14 cellular contexts compared by ENCODE assay signal in genomic region chr1:155009742-155010141, GRCh38. TPM values are rescaled to one million over a fixed set of nuclear protein-coding genes. Genes with fewer than 3 reads are reported as not detected.
DNase-seq lines count a peak whose midpoint lies in the region; ATAC-seq and TF ChIP-seq lines count a peak whose summit lies in the region.
"Had no signal": no experiment of that assay in that cellular context is flagged by ENCODE, and none has a peak within 500 bp of the region (broad histone marks: within the 10 kb centered on the region; RNA-seq: fewer than 3 reads in every experiment).

No MANE protein-coding gene starts in this region.

- intact Hi-C loops in activated CD8-positive, alpha-beta T cell treated with anti-CD3 and anti-CD28 coated beads for 36 hours (cut with micrococcal nuclease): no loop called here
- intact Hi-C loops in lower leg skin (cut with DNase I; ENCODE audit: low total_unique reads): loop anchor here (10.0 kb wide), 1 partner anchor 45 kb away; the partner anchor contains the start of gene PYGO2
- intact Hi-C loops in testis (cut with DNase I; ENCODE audit: low total_unique reads): no loop called here

- H3K9me3 Mint-ChIP-seq in activated CD4-positive, alpha-beta T cell treated with anti-CD3 and anti-CD28 coated beads, Interleukin-2, amount 10 ng/mL, durations not matched to agents 7 days and 5 days: no peaks in the 10 kb centered on the region
- H3K9me3 Mint-ChIP-seq in activated CD8-positive, alpha-beta T cell treated with anti-CD3 and anti-CD28 coated beads for 36 hours: no peaks in the 10 kb centered on the region

- WGBS in lower leg skin, 2 donors: 57 to 62% methylated on average over 5 of the region's 5 CpGs
- WGBS in testis, 2 donors: 93 to 95% methylated on average over 5 of the region's 5 CpGs

- H3K27ac Mint-ChIP-seq in activated CD4-positive, alpha-beta T cell treated with anti-CD3 and anti-CD28 coated beads, Interleukin-2, amount 10 ng/mL, durations not matched to agents 7 days and 5 days: peak overlapping the region; percentile 92
- H3K27ac Mint-ChIP-seq in activated CD8-positive, alpha-beta T cell treated with anti-CD3 and anti-CD28 coated beads for 36 hours: peak overlapping the region; percentile 50

- POLR2A ChIA-PET in activated CD4-positive, alpha-beta T cell treated with anti-CD3 and anti-CD28 coated beads, Interleukin-2, amount 10 ng/mL, durations not matched to agents 7 days and 5 days (lab: Charles Lee): no interaction called here
- POLR2A ChIA-PET in activated CD8-positive, alpha-beta T cell treated with anti-CD3 and anti-CD28 coated beads for 36 hours (lab: Charles Lee): no interaction called here

- TF ChIP-seq POLR2A in lower leg skin (IDR thresholded peaks at IDR 0.05) (no peak), testis (IDR thresholded peaks at IDR 0.05) (no peak)

- no peaks in the 10 kb centered on the region for H3K27me3 Mint-ChIP-seq in activated CD4-positive, alpha-beta T cell treated with anti-CD3 and anti-CD28 coated beads, Interleukin-2, amount 10 ng/mL, durations not matched to agents 7 days and 5 days
- H3K27me3 Mint-ChIP-seq in activated CD8-positive, alpha-beta T cell treated with anti-CD3 and anti-CD28 coated beads for 36 hours: no peaks in the 10 kb centered on the region

- peaks cover 8 to 92% (median 82%) of the 10 kb centered on the region in 5 donors for H3K4me1 ChIP-seq in subcutaneous abdominal adipose tissue (ENCODE audit: control insufficient read depth in 5 of 5, insufficient read depth in 5 of 5, low read length in 5 of 5)
- H3K4me1 ChIP-seq in testis: peaks cover 30% of the 10 kb centered on the region

- CTCF ChIA-PET in activated CD4-positive, alpha-beta T cell treated with anti-CD3 and anti-CD28 coated beads, Interleukin-2, amount 10 ng/mL, durations not matched to agents 7 days and 5 days (lab: Charles Lee): interaction anchor here (2.8 to 17.4 kb wide), 4 partner anchors 8 to 75 kb away, joined by 9 to 222 read pairs (median 115); partner anchors contain the start of genes DCST1, DCST2, LENEP and ZBTB7B
- CTCF ChIA-PET in activated CD8-positive, alpha-beta T cell treated with anti-CD3 and anti-CD28 coated beads for 36 hours (lab: Charles Lee): interaction anchor here (1.2 to 1.9 kb wide), 2 partner anchors 10 to 16 kb away, joined by 4 to 5 read pairs; no protein-coding TSS in a partner anchor

- H3K9me3 ChIP-seq in subcutaneous abdominal adipose tissue (ENCODE audit: control insufficient read depth in 5 of 5, low read length in 5 of 5) (no peaks in the 10 kb centered on the region), testis (no peaks in the 10 kb centered on the region)

- no peak for TF ChIP-seq CTCF in activated CD8-positive, alpha-beta T cell treated with anti-CD3 and anti-CD28 coated beads for 36 hours (IDR thresholded peaks at IDR 0.05)
- TF ChIP-seq CTCF in lower leg skin (IDR thresholded peaks at IDR 0.05): no peak
- TF ChIP-seq CTCF in testis (IDR thresholded peaks at IDR 0.05): no peak

- peaks cover 53% of the 10 kb centered on the region for H3K36me3 Mint-ChIP-seq in activated CD4-positive, alpha-beta T cell treated with anti-CD3 and anti-CD28 coated beads, Interleukin-2, amount 10 ng/mL, durations not matched to agents 7 days and 5 days (ENCODE audit: low read depth)
- H3K36me3 Mint-ChIP-seq in activated CD8-positive, alpha-beta T cell treated with anti-CD3 and anti-CD28 coated beads for 36 hours (ENCODE audit: low read depth): no peaks in the 10 kb centered on the region

- DNase-seq in activated CD4-positive, alpha-beta T cell treated with anti-CD3 and anti-CD28 coated beads, Interleukin-2, amount 10 ng/mL, durations not matched to agents 7 days and 5 days: no peak
- no peak for DNase-seq in activated CD4-positive, alpha-beta T cell treated with anti-CD3 and anti-CD28 coated beads, Interleukin-2, amount 50 U/mL, for 4 hours
- no peak for DNase-seq in activated CD8-positive, alpha-beta T cell treated with anti-CD3 and anti-CD28 coated beads for 36 hours
- no peak for DNase-seq in lower leg skin (ENCODE audit: low spot score in 2 of 2)
- DNase-seq in testis: no peak
- DNase-seq in occipital lobe (lab: John Stamatoyannopoulos, UW): no peak
- DNase-seq: KBM-7; stimulated activated CD4-positive, alpha-beta T cell treated with anti-CD3 and anti-CD28 coated beads, Interleukin-2, amount 100 ng/mL, for 48 hours had no signal

- H3K4me3 ChIP-seq in lower leg skin (ENCODE audit: low read depth, poor library complexity, severe bottlenecking): peak overlapping the region; percentile 42
- peak overlapping the region in 1 of 5 donors; percentile 25 for H3K4me3 ChIP-seq in subcutaneous abdominal adipose tissue (ENCODE audit: low read depth in 1 of 5, low read length in 5 of 5)
- H3K4me3 ChIP-seq in testis: no peak overlapping the region

- ATAC-seq in activated CD8-positive, alpha-beta T cell treated with anti-CD3 and anti-CD28 coated beads for 36 hours: no peak
- ATAC-seq in HG02981 (IDR thresholded peaks at IDR 0.05; ENCODE audit: unreplicated experiment): no peak

- H3K27me3 ChIP-seq in subcutaneous abdominal adipose tissue (ENCODE audit: control insufficient read depth in 5 of 5, insufficient read depth in 4 of 5, low read length in 5 of 5): no peaks in the 10 kb centered on the region
- no peaks in the 10 kb centered on the region for H3K27me3 ChIP-seq in testis

- H3K4me3 Mint-ChIP-seq in activated CD4-positive, alpha-beta T cell treated with anti-CD3 and anti-CD28 coated beads, Interleukin-2, amount 10 ng/mL, durations not matched to agents 7 days and 5 days: peak overlapping the region; percentile 99
- peak overlapping the region; percentile 31 for H3K4me3 Mint-ChIP-seq in activated CD8-positive, alpha-beta T cell treated with anti-CD3 and anti-CD28 coated beads for 36 hours

- peaks cover 72% of the 10 kb centered on the region for H3K4me1 Mint-ChIP-seq in activated CD4-positive, alpha-beta T cell treated with anti-CD3 and anti-CD28 coated beads, Interleukin-2, amount 10 ng/mL, durations not matched to agents 7 days and 5 days
- peaks cover 76% of the 10 kb centered on the region for H3K4me1 Mint-ChIP-seq in activated CD8-positive, alpha-beta T cell treated with anti-CD3 and anti-CD28 coated beads for 36 hours (ENCODE audit: low read depth)

- peak overlapping the region in 1 of 5 donors; percentile 50 for H3K9ac ChIP-seq in subcutaneous abdominal adipose tissue (ENCODE audit: low read length in 5 of 5)

- H3K36me3 ChIP-seq in subcutaneous abdominal adipose tissue (ENCODE audit: control insufficient read depth in 5 of 5, insufficient read depth in 5 of 5, low read length in 5 of 5) (peaks cover 0 to 13% (median 5%) of the 10 kb centered on the region in 5 donors), testis (ENCODE audit: low read depth, missing control alignments) (no peaks in the 10 kb centered on the region)

- H3K27ac ChIP-seq in subcutaneous abdominal adipose tissue (ENCODE audit: low read depth, low read length) (peak overlapping the region; percentile 97), testis (peak overlapping the region in 1 of 2 donors; percentile 19)

RNA-seq across cellular contexts. Expression of gene ZBTB7B, which starts 7.1 kb away (rescaled TPM):
- 100 to 1,000 TPM; 112 to 127 TPM for total RNA-seq in activated CD4-positive, alpha-beta T cell treated with anti-CD3 and anti-CD28 coated beads, Interleukin-2, amount 10 ng/mL, durations not matched to agents 7 days and 5 days
- 10 to 100 TPM; 26.3 to 26.5 TPM for total RNA-seq in activated CD8-positive, alpha-beta T cell treated with anti-CD3 and anti-CD28 coated beads for 36 hours
- total RNA-seq in lower leg skin (100 to 1,000 TPM; 270 to 295 (median 286) TPM), testis (10 to 100 TPM; 21.1 to 22.4 TPM), occipital lobe (1.7 TPM)
- polyA plus RNA-seq in testis (ENCODE audit: insufficient read depth, low read depth, low replicate concordance): 18.6 TPM

RNA-seq across cellular contexts. Expression of gene LENEP, which starts 16.4 kb away (rescaled TPM):
- 1 to 10 TPM in 1 of 2 experiments, under 1 TPM in 1; 0.85 to 1.0 TPM for total RNA-seq in activated CD4-positive, alpha-beta T cell treated with anti-CD3 and anti-CD28 coated beads, Interleukin-2, amount 10 ng/mL, durations not matched to agents 7 days and 5 days
- total RNA-seq in activated CD8-positive, alpha-beta T cell treated with anti-CD3 and anti-CD28 coated beads for 36 hours: not detected
- total RNA-seq in lower leg skin: 1 to 10 TPM in 1 of 4 donors, not detected in 3; 1.4 TPM
- 1 to 10 TPM in 1 of 2 donors, not detected in 1; 1.1 TPM for total RNA-seq in testis
- polyA plus RNA-seq in testis (ENCODE audit: insufficient read depth, low read depth, low replicate concordance): not detected
- total RNA-seq in occipital lobe: 2.7 TPM
- total RNA-seq: epithelial cell of proximal tubule, G401, osteoblast had no signal

RNA-seq across cellular contexts. Expression of gene DCST2, which starts 23.8 kb away (rescaled TPM):
- under 1 TPM; 0.50 to 0.73 TPM for total RNA-seq in activated CD4-positive, alpha-beta T cell treated with anti-CD3 and anti-CD28 coated beads, Interleukin-2, amount 10 ng/mL, durations not matched to agents 7 days and 5 days
- total RNA-seq in activated CD8-positive, alpha-beta T cell treated with anti-CD3 and anti-CD28 coated beads for 36 hours: under 1 TPM; 0.20 to 0.36 TPM
- total RNA-seq in lower leg skin (10 to 100 TPM in 1 of 4 donors, 1 to 10 TPM in 3; 3.8 to 11.5 (median 6.3) TPM), testis (10 to 100 TPM in 1 of 2 donors, 1 to 10 TPM in 1; 9.9 to 14.4 TPM), occipital lobe (0.16 TPM)
- polyA plus RNA-seq in testis (ENCODE audit: insufficient read depth, low read depth, low replicate concordance): 20.4 TPM
- total RNA-seq: osteoblast had no signal

RNA-seq across cellular contexts. Expression of gene DCST1, which starts 23.9 kb away (rescaled TPM):
- not detected for total RNA-seq in activated CD4-positive, alpha-beta T cell treated with anti-CD3 and anti-CD28 coated beads, Interleukin-2, amount 10 ng/mL, durations not matched to agents 7 days and 5 days
- total RNA-seq in activated CD8-positive, alpha-beta T cell treated with anti-CD3 and anti-CD28 coated beads for 36 hours: not detected
- total RNA-seq in lower leg skin (1 to 10 TPM in 2 of 4 donors, under 1 TPM in 2; 0.38 to 3.6 (median 0.87) TPM), testis (1 to 10 TPM; 4.5 to 9.4 TPM), occipital lobe (not detected)
- 15.2 TPM for polyA plus RNA-seq in testis (ENCODE audit: insufficient read depth, low read depth, low replicate concordance)
- total RNA-seq: epithelial cell of proximal tubule, G401, osteoblast, ureter had no signal

RNA-seq across cellular contexts. Expression of gene FLAD1, which starts 26.6 kb away (rescaled TPM):
- total RNA-seq in activated CD4-positive, alpha-beta T cell treated with anti-CD3 and anti-CD28 coated beads, Interleukin-2, amount 10 ng/mL, durations not matched to agents 7 days and 5 days: 10 to 100 TPM; 41.2 to 41.3 TPM
- 10 to 100 TPM; 31.5 to 32.9 TPM for total RNA-seq in activated CD8-positive, alpha-beta T cell treated with anti-CD3 and anti-CD28 coated beads for 36 hours
- 10 to 100 TPM; 38.7 to 45.3 (median 41.6) TPM for total RNA-seq in lower leg skin
- total RNA-seq in testis: 10 to 100 TPM; 26.5 to 35.0 TPM
- 46.5 TPM for polyA plus RNA-seq in testis (ENCODE audit: insufficient read depth, low read depth, low replicate concordance)
- 17.2 TPM for total RNA-seq in occipital lobe

Comparison
In these comparisons a context has a peak if more than half of its experiments do, and no peak if none do; other contexts are left out.
1. RNA of gene ZBTB7B, which starts 7.1 kb away (total RNA-seq): 270 to 295 TPM in lower leg skin and 112 to 127 TPM in activated CD4-positive, alpha-beta T cell treated with anti-CD3 and anti-CD28 coated beads, Interleukin-2, amount 10 ng/mL, durations not matched to agents 7 days and 5 days; 26.3 to 26.5 TPM in activated CD8-positive, alpha-beta T cell treated with anti-CD3 and anti-CD28 coated beads for 36 hours, 21.1 to 22.4 TPM in testis and 1.7 TPM in occipital lobe (single experiment); every median in the first group is over 4 times any median in the second.